ENCODE assay signal across 8 cellular contexts in genomic region chr11:72413914-72414628, GRCh38. TPM values are rescaled to one million over a fixed set of nuclear protein-coding genes. Genes with fewer than 3 reads are reported as not detected.
A peak's percentile ranks its signal among the peaks of the same experiment; 100 is the strongest.
DNase-seq lines count a peak whose midpoint lies in the region; ATAC-seq, FAIRE-seq and TF ChIP-seq lines count a peak whose summit lies in the region.

No MANE protein-coding gene starts in this region.

- H3K79me2 ChIP-seq in keratinocyte (ENCODE audit: control insufficient read depth, insufficient read depth, low read length) = peaks cover 7% of the 10 kb centered on the region

- no peaks in the 10 kb centered on the region for H3K36me3 Mint-ChIP-seq in CD4-positive, CD25-positive, alpha-beta regulatory T cell

- dilution Hi-C loops in keratinocyte (cut with MboI; ENCODE audit: extremely low pct_ligation_motif_present, low sequenced_read_pairs) = no loop called here

- peaks cover 6% of the 10 kb centered on the region for H3K4me1 ChIP-seq in CD4-positive, CD25-positive, alpha-beta regulatory T cell (ENCODE audit: control insufficient read depth, insufficient read depth, low read length, poor library complexity, severe bottlenecking)
- H3K4me1 ChIP-seq in HAP-1 (no peaks in the 10 kb centered on the region), breast epithelium (peaks cover 0 to 8% of the 10 kb centered on the region in 2 donors), keratinocyte (ENCODE audit: control insufficient read depth, extremely low read depth, insufficient read depth, low read length) (no peaks in the 10 kb centered on the region)

- no peaks in the 10 kb centered on the region for H3K9me1 ChIP-seq in keratinocyte (ENCODE audit: control insufficient read depth, extremely low read depth, insufficient read depth, low read length)

- DNase-seq in CD4-positive, CD25-positive, alpha-beta regulatory T cell = peak; percentile 46 to 78 (median 71)
- DNase-seq in HAP-1 (ENCODE audit: low spot score in 2 of 2) (peak; percentile 76 to 88), NCI-H2196 treated with DMSO at 0.1 percent for 48 hours (lab: John Stamatoyannopoulos, UW; ENCODE audit: unreplicated experiment) (peak; percentile 78), breast epithelium (ENCODE audit: low spot score in 2 of 2) (peak; percentile 87 to 90), keratinocyte (ENCODE audit: low read depth, low spot score) (no peak)
- peak; percentile 52 to 71 (median 62) for DNase-seq in stimulated activated CD4-positive, alpha-beta T cell treated with anti-CD3 and anti-CD28 coated beads, Interleukin-1b, Interleukin-23, amount 100 ng/mL, for 24 hours (ENCODE audit: low read depth in 4 of 4, low spot score in 1 of 4)

- H3K27me3 ChIP-seq in CD4-positive, CD25-positive, alpha-beta regulatory T cell (ENCODE audit: control insufficient read depth, insufficient read depth, low read length) = no peaks in the 10 kb centered on the region
- H3K27me3 ChIP-seq in HAP-1 (ENCODE audit: low read depth) (no peaks in the 10 kb centered on the region), breast epithelium (no peaks in the 10 kb centered on the region), keratinocyte (ENCODE audit: control insufficient read depth, extremely low read depth, insufficient read depth, low read length) (no peaks in the 10 kb centered on the region)

- H3K9ac ChIP-seq in keratinocyte (ENCODE audit: control insufficient read depth, extremely low read depth, insufficient read depth, low read length) = no peak overlapping the region

- no peak for TF ChIP-seq POLR2A in breast epithelium (IDR thresholded peaks at IDR 0.05)

- peaks cover 5 to 32% (median 23%) of the 10 kb centered on the region in 4 donors for H3K4me1 Mint-ChIP-seq in CD4-positive, CD25-positive, alpha-beta regulatory T cell

- no peaks in the 10 kb centered on the region for H3K27me3 Mint-ChIP-seq in CD4-positive, CD25-positive, alpha-beta regulatory T cell

- H2AFZ ChIP-seq in keratinocyte (ENCODE audit: control insufficient read depth, low read length) = no peak overlapping the region

- H3K9me3 ChIP-seq in CD4-positive, CD25-positive, alpha-beta regulatory T cell (ENCODE audit: control insufficient read depth in 2 of 2, low read length in 2 of 2) = no peaks in the 10 kb centered on the region
- H3K9me3 ChIP-seq in HAP-1 (no peaks in the 10 kb centered on the region), breast epithelium (no peaks in the 10 kb centered on the region), keratinocyte (ENCODE audit: control insufficient read depth, low read depth, low read length) (no peaks in the 10 kb centered on the region)

- no peak overlapping the region for H3K4me2 ChIP-seq in keratinocyte (ENCODE audit: control insufficient read depth, extremely low read depth, insufficient read depth, low read depth, low read length)

- peak overlapping the region in 1 of 3 donors; percentile 51 for H3K27ac Mint-ChIP-seq in CD4-positive, CD25-positive, alpha-beta regulatory T cell

- ATAC-seq in CD4-positive, CD25-positive, alpha-beta regulatory T cell (ENCODE audit: low read depth in 2 of 2) = peak; percentile 69
- ATAC-seq in HG02623 (IDR thresholded peaks at IDR 0.05; ENCODE audit: unreplicated experiment) = no peak

- H3K36me3 ChIP-seq in CD4-positive, CD25-positive, alpha-beta regulatory T cell (ENCODE audit: control insufficient read depth, insufficient read depth, low read length) = no peaks in the 10 kb centered on the region
- no peaks in the 10 kb centered on the region for H3K36me3 ChIP-seq in HAP-1 (replicated peaks)
- H3K36me3 ChIP-seq in breast epithelium = no peaks in the 10 kb centered on the region
- H3K36me3 ChIP-seq in keratinocyte (ENCODE audit: control insufficient read depth in 2 of 2, extremely low read depth in 1 of 2, insufficient read depth in 2 of 2, low read length in 2 of 2) = peaks cover 0 to 6% of the 10 kb centered on the region in 2 experiments

- TF ChIP-seq CTCF in WI38 (IDR thresholded peaks at IDR 0.05; ENCODE audit: low read depth, low read length) = peak; percentile 82
- peak; percentile 77 to 79 (median 78) for TF ChIP-seq CTCF in breast epithelium (IDR thresholded peaks at IDR 0.05)
- TF ChIP-seq CTCF in keratinocyte (optimal IDR thresholded peaks at IDR 0.05 in 1 of 3, IDR thresholded peaks at IDR 0.05 in 1 of 3, conservative IDR thresholded peaks at IDR 0.05 in 1 of 3; ENCODE audit: extremely low read depth in 1 of 3, insufficient read depth in 2 of 3, low read length in 3 of 3) = peak; percentile 86 to 88 (median 87)

- peaks cover 8% of the 10 kb centered on the region for H4K20me1 ChIP-seq in keratinocyte (ENCODE audit: control insufficient read depth, extremely low read depth, insufficient read depth, low read length)

- peak; percentile 77 for FAIRE-seq in keratinocyte (lab: Jason Lieb, UNC)

- in situ Hi-C loops in HAP-1 (cut with MboI; ENCODE audit: low sequenced_read_pairs) = no loop called here

- no peak overlapping the region for H3K27ac ChIP-seq in CD4-positive, CD25-positive, alpha-beta regulatory T cell (ENCODE audit: insufficient read depth, low read length, poor library complexity, severe bottlenecking)
- peak overlapping the region in 1 of 2 donors; percentile 50 for H3K27ac ChIP-seq in breast epithelium
- no peak overlapping the region for H3K27ac ChIP-seq in keratinocyte (ENCODE audit: control insufficient read depth, insufficient read depth, low read length)

- intact Hi-C loops in breast epithelium (cut with DNase I; ENCODE audit: low total_unique reads) = no loop called here

- no peaks in the 10 kb centered on the region for H3K9me3 Mint-ChIP-seq in CD4-positive, CD25-positive, alpha-beta regulatory T cell

- H3K4me3 ChIP-seq in CD4-positive, CD25-positive, alpha-beta regulatory T cell (ENCODE audit: low read depth, low read length) = no peak overlapping the region
- no peak overlapping the region for H3K4me3 ChIP-seq in HAP-1
- no peak overlapping the region for H3K4me3 ChIP-seq in WI38 (ENCODE audit: low read depth, low read length)
- H3K4me3 ChIP-seq in breast epithelium = no peak overlapping the region
- no peak overlapping the region for H3K4me3 ChIP-seq in keratinocyte (ENCODE audit: control insufficient read depth in 2 of 3, extremely low read depth in 1 of 3, insufficient read depth in 2 of 3, low read depth in 1 of 3, low read length in 3 of 3)

- no peak overlapping the region for H3K4me3 Mint-ChIP-seq in CD4-positive, CD25-positive, alpha-beta regulatory T cell

RNA-seq across cellular contexts. Expression of gene CLPB, which starts 20.3 kb away (rescaled TPM):
- total RNA-seq in CD4-positive, CD25-positive, alpha-beta regulatory T cell = 14.7 TPM
- polyA plus RNA-seq in CD4-positive, CD25-positive, alpha-beta regulatory T cell = 1 to 10 TPM; 3.8 to 8.0 (median 5.0) TPM
- 10 to 100 TPM; 19.0 to 28.8 (median 23.1) TPM for total RNA-seq in breast epithelium
- polyA plus RNA-seq in keratinocyte = 17.4 to 25.3 TPM (median 19.0 TPM) in 3 replicates
- 35.0 TPM for polyA plus RNA-seq in keratinocyte (2011; ENCODE audit: low read depth)
- polyA plus RNA-seq in keratinocyte (2011; cell fraction: cytosol; rRNA removed) = 12.2 and 15.6 TPM in 2 replicates
- 20.9 and 22.9 TPM in 2 replicates for polyA plus RNA-seq in keratinocyte (2011; cell fraction: nucleus; rRNA removed)
- 13.5 and 19.9 TPM in 2 replicates for polyA plus RNA-seq in keratinocyte (2012; ENCODE audit: low replicate concordance)
- 39.4 to 81.0 TPM (median 55.2 TPM) in 3 replicates for polyA minus RNA-seq in keratinocyte
- polyA minus RNA-seq in keratinocyte (2011; cell fraction: cytosol; rRNA and poly(A)+ RNA removed) = 16.3 TPM
- polyA minus RNA-seq in keratinocyte (2011; cell fraction: nucleus; rRNA and poly(A)+ RNA removed) = 24.8 and 34.0 TPM in 2 replicates
